Comparison of ENCODE assay signal across 9 cellular contexts in genomic region chr7:151851160-151851751, GRCh38. TPM values are rescaled to one million over a fixed set of nuclear protein-coding genes. Genes with fewer than 3 reads are reported as not detected.
DNase-seq lines count a peak whose midpoint lies in the region; ATAC-seq, FAIRE-seq and TF ChIP-seq lines count a peak whose summit lies in the region.
"Had no signal": no experiment of that assay in that cellular context is flagged by ENCODE, and none has a peak within 500 bp of the region (broad histone marks: within the 10 kb centered on the region; RNA-seq: fewer than 3 reads in every experiment).

No MANE protein-coding gene starts in this region.

- H3K9me3 ChIP-seq in Peyer's patch, result no peaks in the 10 kb centered on the region
- H3K9me3 ChIP-seq in effector memory CD4-positive, alpha-beta T cell (ENCODE audit: control insufficient read depth, low read length), result no peaks in the 10 kb centered on the region
- no peaks in the 10 kb centered on the region for H3K9me3 ChIP-seq in pancreas

- ATAC-seq in pancreas (peak; percentile 71 to 83 (median 80)), HG03521 (IDR thresholded peaks at IDR 0.05; ENCODE audit: unreplicated experiment) (no peak)

- DNase-seq in DMS79 treated with DMSO at 0.1 percent for 48 hours (lab: John Stamatoyannopoulos, UW), result peak; percentile 38
- DNase-seq in DMS79 (lab: John Stamatoyannopoulos, UW), result no peak
- peak in 1 of 3 donors; percentile 44 for DNase-seq in Peyer's patch
- no peak for DNase-seq in effector memory CD4-positive, alpha-beta T cell
- DNase-seq in pancreas, result peak in 5 of 6 donors; percentile 32 to 65 (median 48)
- no peak for DNase-seq in HuH-7 (ENCODE audit: low spot score)
- DNase-seq in AG08395 (ENCODE audit: low spot score), result no peak

- no peaks in the 10 kb centered on the region for H3K27me3 ChIP-seq in Peyer's patch
- H3K27me3 ChIP-seq in effector memory CD4-positive, alpha-beta T cell (replicated peaks; ENCODE audit: control insufficient read depth, insufficient read depth, low read length, poor library complexity, severe bottlenecking), result no peaks in the 10 kb centered on the region
- H3K27me3 ChIP-seq in pancreas, result no peaks in the 10 kb centered on the region

- TF ChIP-seq CTCF in Peyer's patch (IDR thresholded peaks at IDR 0.05), result no peak
- no peak for TF ChIP-seq CTCF in pancreas (IDR thresholded peaks at IDR 0.05)

- no peak for FAIRE-seq in pancreas (lab: Jason Lieb, UNC)

- no peaks in the 10 kb centered on the region for H3K36me3 ChIP-seq in Peyer's patch
- no peaks in the 10 kb centered on the region for H3K36me3 ChIP-seq in effector memory CD4-positive, alpha-beta T cell (ENCODE audit: control insufficient read depth, insufficient read depth, low read length)
- H3K36me3 ChIP-seq in pancreas, result no peaks in the 10 kb centered on the region

- no peak for TF ChIP-seq POLR2A in Peyer's patch (IDR thresholded peaks at IDR 0.05)

- intact Hi-C loops in pancreas (cut with DNase I), result no loop called here

- H3K4me3 ChIP-seq in Peyer's patch, result peak overlapping the region in 3 of 4 donors; percentile 15 to 43 (median 17)
- peak overlapping the region; percentile 39 for H3K4me3 ChIP-seq in effector memory CD4-positive, alpha-beta T cell (ENCODE audit: insufficient read depth, low read depth, low read length, poor library complexity, severe bottlenecking)
- peak overlapping the region in 1 of 4 donors; percentile 19 for H3K4me3 ChIP-seq in pancreas

- peak overlapping the region in 2 of 4 donors; percentile 13 to 69 for H3K27ac ChIP-seq in Peyer's patch
- no peak overlapping the region for H3K27ac ChIP-seq in effector memory CD4-positive, alpha-beta T cell (ENCODE audit: insufficient read depth, low read length, poor library complexity, severe bottlenecking)
- H3K27ac ChIP-seq in pancreas, result peak overlapping the region in 2 of 4 donors; percentile 65 to 66
- H3K27ac ChIP-seq: 22Rv1 had no signal

- 38 to 45% methylated on average over 16 of the region's 16 CpGs for WGBS in pancreas, 2 donors

- H3K4me1 ChIP-seq in Peyer's patch, result peaks cover 0 to 8% (median 0%) of the 10 kb centered on the region in 4 donors
- H3K4me1 ChIP-seq in effector memory CD4-positive, alpha-beta T cell (ENCODE audit: control insufficient read depth, insufficient read depth, low read length, poor library complexity, severe bottlenecking), result no peaks in the 10 kb centered on the region
- peaks cover 0 to 9% (median 4%) of the 10 kb centered on the region in 3 donors for H3K4me1 ChIP-seq in pancreas

RNA-seq across cellular contexts. Expression of gene PRKAG2, which starts 25.7 kb away (rescaled TPM):
- total RNA-seq in Peyer's patch, result 10 to 100 TPM; 38.8 to 94.4 (median 73.2) TPM
- total RNA-seq in pancreas, result 10 to 100 TPM in 2 of 6 donors, 1 to 10 TPM in 4; 7.4 to 16.7 (median 9.2) TPM
- 10 to 100 TPM in 1 of 2 donors, 1 to 10 TPM in 1; 8.6 to 13.1 TPM for polyA plus RNA-seq in pancreas

Comparison
In these comparisons a context has a peak if more than half of its experiments do, and no peak if none do; other contexts are left out.
1. DNase-seq: peak in DMS79 treated with DMSO at 0.1 percent for 48 hours (single experiment) and pancreas (5 of 6); none in DMS79 (single experiment), effector memory CD4-positive, alpha-beta T cell (0 of 3), HuH-7 (single experiment) and AG08395 (single experiment).